Comparison of ENCODE assay signal across 1 cellular context in genomic region chr15:83016906-83017305, GRCh38.
TF ChIP-seq lines count a peak whose summit lies in the region.

No MANE protein-coding gene starts in this region.

TF ChIP-seq in K562, 482 proteins besides CTCF, POLR2A, EP300 and RAD21:
- TF ChIP-seq NUFIP1 (IDR thresholded peaks at IDR 0.05; ENCODE audit: partially characterized antibody): no peak
- TF ChIP-seq ZNF3 (CRISPR knock-in tag; IDR thresholded peaks at IDR 0.05): no peak
- no peak for TF ChIP-seq ATF6 (CRISPR knock-in tag; IDR thresholded peaks at IDR 0.05)
- no peak for TF ChIP-seq ZSCAN29 (IDR thresholded peaks at IDR 0.05)
- TF ChIP-seq ZNF717 (CRISPR knock-in tag; IDR thresholded peaks at IDR 0.05): no peak
- TF ChIP-seq FOXM1 (IDR thresholded peaks at IDR 0.05; ENCODE audit: low read depth): no peak
- no peak for TF ChIP-seq FOXM1 (CRISPR knock-in tag; IDR thresholded peaks at IDR 0.05; ENCODE audit: low read depth)
- TF ChIP-seq HEY1 (CRISPR knock-in tag; IDR thresholded peaks at IDR 0.05; ENCODE audit: borderline replicate concordance): no peak
- TF ChIP-seq, protein P1, sequence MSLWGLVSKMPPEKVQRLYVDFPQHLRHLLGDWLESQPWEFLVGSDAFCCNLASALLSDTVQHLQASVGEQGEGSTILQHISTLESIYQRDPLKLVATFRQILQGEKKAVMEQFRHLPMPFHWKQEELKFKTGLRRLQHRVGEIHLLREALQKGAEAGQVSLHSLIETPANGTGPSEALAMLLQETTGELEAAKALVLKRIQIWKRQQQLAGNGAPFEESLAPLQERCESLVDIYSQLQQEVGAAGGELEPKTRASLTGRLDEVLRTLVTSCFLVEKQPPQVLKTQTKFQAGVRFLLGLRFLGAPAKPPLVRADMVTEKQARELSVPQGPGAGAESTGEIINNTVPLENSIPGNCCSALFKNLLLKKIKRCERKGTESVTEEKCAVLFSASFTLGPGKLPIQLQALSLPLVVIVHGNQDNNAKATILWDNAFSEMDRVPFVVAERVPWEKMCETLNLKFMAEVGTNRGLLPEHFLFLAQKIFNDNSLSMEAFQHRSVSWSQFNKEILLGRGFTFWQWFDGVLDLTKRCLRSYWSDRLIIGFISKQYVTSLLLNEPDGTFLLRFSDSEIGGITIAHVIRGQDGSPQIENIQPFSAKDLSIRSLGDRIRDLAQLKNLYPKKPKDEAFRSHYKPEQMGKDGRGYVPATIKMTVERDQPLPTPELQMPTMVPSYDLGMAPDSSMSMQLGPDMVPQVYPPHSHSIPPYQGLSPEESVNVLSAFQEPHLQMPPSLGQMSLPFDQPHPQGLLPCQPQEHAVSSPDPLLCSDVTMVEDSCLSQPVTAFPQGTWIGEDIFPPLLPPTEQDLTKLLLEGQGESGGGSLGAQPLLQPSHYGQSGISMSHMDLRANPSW (CRISPR knock-in tag; IDR thresholded peaks at IDR 0.05): no peak
- TF ChIP-seq, protein P2, sequence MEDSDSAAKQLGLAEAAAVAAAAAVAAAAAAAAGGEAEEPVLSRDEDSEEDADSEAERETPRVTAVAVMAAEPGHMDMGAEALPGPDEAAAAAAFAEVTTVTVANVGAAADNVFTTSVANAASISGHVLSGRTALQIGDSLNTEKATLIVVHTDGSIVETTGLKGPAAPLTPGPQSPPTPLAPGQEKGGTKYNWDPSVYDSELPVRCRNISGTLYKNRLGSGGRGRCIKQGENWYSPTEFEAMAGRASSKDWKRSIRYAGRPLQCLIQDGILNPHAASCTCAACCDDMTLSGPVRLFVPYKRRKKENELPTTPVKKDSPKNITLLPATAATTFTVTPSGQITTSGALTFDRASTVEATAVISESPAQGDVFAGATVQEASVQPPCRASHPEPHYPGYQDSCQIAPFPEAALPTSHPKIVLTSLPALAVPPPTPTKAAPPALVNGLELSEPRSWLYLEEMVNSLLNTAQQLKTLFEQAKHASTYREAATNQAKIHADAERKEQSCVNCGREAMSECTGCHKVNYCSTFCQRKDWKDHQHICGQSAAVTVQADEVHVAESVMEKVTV (CRISPR knock-in tag; IDR thresholded peaks at IDR 0.05): no peak
